In the genomic region with DNA sequence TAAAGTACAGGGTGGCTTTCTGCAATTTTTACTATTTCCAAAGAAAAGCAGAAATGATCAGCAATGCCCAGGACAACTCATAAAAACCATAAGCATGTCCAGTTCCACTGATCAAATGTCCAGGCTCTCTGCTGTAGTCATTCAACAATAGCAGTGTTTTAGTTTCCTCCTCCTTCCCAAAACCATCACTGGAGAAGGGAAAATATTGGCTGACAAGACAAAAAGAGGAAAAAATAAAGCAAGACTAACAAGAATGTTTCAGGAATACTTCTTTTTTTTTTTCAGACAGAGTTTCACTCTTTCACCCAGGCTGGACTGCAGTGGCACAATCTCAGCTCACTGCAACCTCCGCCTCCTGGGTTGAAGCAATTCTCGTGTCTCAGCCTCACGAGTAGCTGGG, we compare ENCODE assay signal across 37 cellular contexts. TPM values are rescaled to one million over a fixed set of nuclear protein-coding genes. Genes with fewer than 3 reads are reported as not detected.
"Had no signal": no experiment of that assay in that cellular context is flagged by ENCODE, and none has a peak within 500 bp of the region (broad histone marks: within the 10 kb centered on the region; RNA-seq: fewer than 3 reads in every experiment).

No MANE protein-coding gene starts in this region.

- H3K4me3 Mint-ChIP-seq: activated B cell treated with CpG ODN at 0.5 μM for 24 hours; activated CD4-positive, alpha-beta memory T cell treated with anti-CD3 and anti-CD28 coated beads for 36 hours; activated CD4-positive, alpha-beta T cell treated with anti-CD3 and anti-CD28 coated beads, Interleukin-2, amount 10 ng/mL, durations not matched to agents 24 days and 14 days; activated naive CD4-positive, alpha-beta T cell treated with anti-CD3 and anti-CD28 coated beads for 36 hours; activated T-cell treated with anti-CD3 and anti-CD28 coated beads, Interleukin-2, amount 50 U/mL, for 4 hours; activated T-cell treated with anti-CD3 and anti-CD28 coated beads, Interleukin-2, amount 50 U/mL, for 72 hours; activated T-helper 17 cell treated with anti-CD3 and anti-CD28 coated beads, Interleukin-2, amount 50 U/mL, for 72 hours; central memory CD8-positive, alpha-beta T cell; T-helper 2 cell treated with Interferon-gamma antibody and Interleukin-4, amounts not matched to agents 5 μg/mL and 100 μg/mL, for 36 hours had no signal

- H3K27me3 Mint-ChIP-seq: activated B cell treated with CpG ODN at 0.5 μM for 24 hours; activated CD4-positive, alpha-beta memory T cell treated with anti-CD3 and anti-CD28 coated beads for 36 hours; activated CD4-positive, alpha-beta T cell treated with anti-CD3 and anti-CD28 coated beads, Interleukin-2, amount 10 ng/mL, durations not matched to agents 24 days and 14 days; activated naive CD8-positive, alpha-beta T cell treated with anti-CD3 and anti-CD28 coated beads for 36 hours; activated T-helper 17 cell treated with anti-CD3 and anti-CD28 coated beads, Interleukin-2, amount 50 U/mL, for 72 hours; central memory CD8-positive, alpha-beta T cell had no signal

- H3K4me3 ChIP-seq: adrenal gland, ascending aorta, cardiac muscle cell had no signal

- H3K9me3 ChIP-seq: adrenal gland had no signal

- DNase-seq: activated B cell treated with CpG ODN at 0.5 μM for 24 hours; activated CD4-positive, alpha-beta memory T cell treated with anti-CD3 and anti-CD28 coated beads for 36 hours; activated CD4-positive, alpha-beta T cell treated with anti-CD3 and anti-CD28 coated beads for 4 hours; activated CD4-positive, alpha-beta T cell treated with anti-CD3 and anti-CD28 coated beads, Interleukin-2, amount 10 ng/mL, durations not matched to agents 24 days and 14 days; activated CD4-positive, alpha-beta T cell treated with anti-CD3 and anti-CD28 coated beads, Interleukin-2, amount 50 U/mL, for 1 hour; activated CD4-positive, alpha-beta T cell treated with anti-CD3 and anti-CD28 coated beads, Interleukin-2, amount 50 U/mL, for 4 hours; activated CD4-positive, CD25-positive, alpha-beta regulatory T cell treated with anti-CD3 and anti-CD28 coated beads, Interleukin-2, amount 50 U/mL, for 72 hours; activated CD8-positive, alpha-beta memory T cell treated with anti-CD3 and anti-CD28 coated beads, Interleukin-2, amount 50 U/mL, for 4 hours; activated CD8-positive, alpha-beta T cell treated with anti-CD3 and anti-CD28 coated beads for 36 hours; activated effector memory CD4-positive, alpha-beta T cell treated with anti-CD3 and anti-CD28 coated beads, Interleukin-2, amount 50 U/mL, for 16 hours; activated gamma-delta T cell treated with Interleukin-2 at 50 U/mL for 16 hours; activated naive CD4-positive, alpha-beta T cell; activated naive CD4-positive, alpha-beta T cell treated with anti-CD3 and anti-CD28 coated beads for 36 hours; activated naive CD4-positive, alpha-beta T cell treated with anti-CD3 and anti-CD28 coated beads, Interleukin-2, amount 50 U/mL, for 16 hours; activated naive CD8-positive, alpha-beta T cell treated with anti-CD3 and anti-CD28 coated beads for 36 hours; activated T-cell treated with anti-CD3 and anti-CD28 coated beads for 4 hours; activated T-cell treated with anti-CD3 and anti-CD28 coated beads, Interleukin-2, amount 50 U/mL, for 1 hour; activated T-cell treated with anti-CD3 and anti-CD28 coated beads, Interleukin-2, amount 50 U/mL, for 4 hours; activated T-cell treated with anti-CD3 and anti-CD28 coated beads, Interleukin-2, amount 50 U/mL, for 72 hours; adrenal gland; amniotic stem cell; caudate nucleus; cerebellar nuclear complex; T-helper 2 cell; T-helper 9 cell had no signal

- H3K27me3 ChIP-seq: adrenal gland, ascending aorta, cardiac muscle cell had no signal

- H3K27ac Mint-ChIP-seq: activated B cell treated with CpG ODN at 0.5 μM for 24 hours; activated CD4-positive, alpha-beta memory T cell treated with anti-CD3 and anti-CD28 coated beads for 36 hours; activated CD4-positive, alpha-beta T cell treated with anti-CD3 and anti-CD28 coated beads, Interleukin-2, amount 10 ng/mL, durations not matched to agents 24 days and 14 days; activated CD8-positive, alpha-beta T cell treated with anti-CD3 and anti-CD28 coated beads for 36 hours; activated naive CD4-positive, alpha-beta T cell treated with anti-CD3 and anti-CD28 coated beads for 36 hours; activated naive CD8-positive, alpha-beta T cell treated with anti-CD3 and anti-CD28 coated beads for 36 hours; activated T-cell treated with anti-CD3 and anti-CD28 coated beads, Interleukin-2, amount 50 U/mL, for 72 hours; activated T-helper 1 cell treated with anti-CD3 and anti-CD28 coated beads, Interleukin-12 subunit alpha, Interleukin-12 subunit beta, Interleukin-2, Interleukin-4 antibody, amounts not matched to agents 30 ng/mL and 10 ng/mL and 1 ng/mL, durations not matched to agents 14 hours and 24 hours and 36 hours; activated T-helper 17 cell treated with anti-CD3 and anti-CD28 coated beads, Interleukin-2, amount 50 U/mL, for 72 hours; brain; T-helper 2 cell treated with Interferon-gamma antibody and Interleukin-4, amounts not matched to agents 5 μg/mL and 100 μg/mL, for 36 hours had no signal

- H3K27ac ChIP-seq: adrenal gland, ascending aorta, cardiac muscle cell, VCaP had no signal

- FAIRE-seq: bronchial epithelial cell, TTC549 had no signal

- ATAC-seq: activated CD8-positive, alpha-beta T cell treated with anti-CD3 and anti-CD28 coated beads for 36 hours; activated naive CD4-positive, alpha-beta T cell treated with anti-CD3 and anti-CD28 coated beads, Interleukin-2, amount 50 U/mL, for 72 hours; activated T-cell treated with anti-CD3 and anti-CD28 coated beads, Interleukin-2, amount 50 U/mL, for 4 hours; activated T-cell treated with anti-CD3 and anti-CD28 coated beads, Interleukin-2, amount 50 U/mL, for 72 hours; activated T-helper 17 cell treated with anti-CD3 and anti-CD28 coated beads, Interleukin-2, amount 50 U/mL, for 72 hours had no signal

- H3K9me3 Mint-ChIP-seq: activated CD4-positive, alpha-beta T cell treated with anti-CD3 and anti-CD28 coated beads, Interleukin-2, amount 10 ng/mL, durations not matched to agents 24 days and 14 days; activated naive CD4-positive, alpha-beta T cell treated with anti-CD3 and anti-CD28 coated beads, Interleukin-2, amount 50 U/mL, for 72 hours; central memory CD8-positive, alpha-beta T cell had no signal

RNA-seq across cellular contexts. Expression of gene GDF5, which starts 28.5 kb away (rescaled TPM):
- total RNA-seq: activated B cell treated with CpG ODN at 0.5 μM for 24 hours; activated CD4-positive, alpha-beta memory T cell treated with anti-CD3 and anti-CD28 coated beads for 36 hours; activated CD4-positive, alpha-beta T cell treated with anti-CD3 and anti-CD28 coated beads, Interleukin-2, amount 10 ng/mL, durations not matched to agents 24 days and 14 days; activated CD8-positive, alpha-beta memory T cell treated with anti-CD3 and anti-CD28 coated beads for 36 hours; activated CD8-positive, alpha-beta T cell treated with anti-CD3 and anti-CD28 coated beads for 36 hours; activated naive CD4-positive, alpha-beta T cell treated with anti-CD3 and anti-CD28 coated beads for 36 hours; activated naive CD8-positive, alpha-beta T cell treated with anti-CD3 and anti-CD28 coated beads for 36 hours; activated T-cell treated with anti-CD3 and anti-CD28 coated beads, Interleukin-2, amount 50 U/mL, for 4 hours; activated T-cell treated with anti-CD3 and anti-CD28 coated beads, Interleukin-2, amount 50 U/mL, for 72 hours; activated T-helper 1 cell treated with anti-CD3 and anti-CD28 coated beads, Interleukin-12 subunit alpha, Interleukin-12 subunit beta, Interleukin-2, Interleukin-4 antibody, amounts not matched to agents 30 ng/mL and 10 ng/mL and 1 ng/mL, durations not matched to agents 14 hours and 24 hours and 36 hours; activated T-helper 17 cell treated with anti-CD3 and anti-CD28 coated beads, Interleukin-2, amount 50 U/mL, for 72 hours had no signal
